In the genomic region with DNA sequence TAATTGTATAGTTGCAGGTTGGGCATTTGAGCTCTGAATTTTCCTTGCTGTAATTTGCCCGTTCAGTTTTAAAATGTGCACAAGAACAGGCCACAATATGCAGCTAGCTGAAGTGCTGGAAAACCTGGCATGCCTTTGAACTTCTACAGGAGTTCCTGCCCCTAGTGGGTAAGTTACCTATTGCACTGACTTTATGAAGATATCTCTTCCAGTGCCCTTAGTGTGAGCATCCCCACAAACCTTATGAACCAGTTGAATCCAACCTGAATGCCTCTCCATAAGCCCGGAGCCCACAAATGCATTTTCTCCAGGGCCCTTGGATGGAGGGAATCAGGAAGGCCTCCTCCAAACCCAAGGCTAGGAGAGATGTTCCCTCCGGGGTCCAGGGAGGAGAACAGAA, we compare ENCODE assay signal across 11 cellular contexts.
DNase-seq lines count a peak whose midpoint lies in the region; ATAC-seq, FAIRE-seq and TF ChIP-seq lines count a peak whose summit lies in the region.
"Had no signal": no experiment of that assay in that cellular context is flagged by ENCODE, and none has a peak within 500 bp of the region (broad histone marks: within the 10 kb centered on the region; RNA-seq: fewer than 3 reads in every experiment).

No MANE protein-coding gene starts in this region.

- no peaks in the 10 kb centered on the region for H3K27me3 Mint-ChIP-seq in T-helper 2 cell treated with Interferon-gamma antibody and Interleukin-4, amounts not matched to agents 5 μg/mL and 100 μg/mL, for 36 hours (ENCODE audit: low read depth)
- H3K27me3 Mint-ChIP-seq: activated naive CD4-positive, alpha-beta T cell treated with anti-CD3 and anti-CD28 coated beads, Interleukin-2, amount 50 U/mL, for 24 hours had no signal

- FAIRE-seq in RCC 7860 (lab: Jason Lieb, UNC): no peak

- DNase-seq in AG04449 (ENCODE audit: low read depth, low spot score) (no peak), GM20000 (ENCODE audit: low spot score) (no peak), RCC 7860 (ENCODE audit: low spot score) (peak; percentile 14), fibroblast of the aortic adventitia (ENCODE audit: low read depth) (peak; percentile 31), NCI-H1436 treated with DMSO at 0.1 percent for 48 hours (lab: John Stamatoyannopoulos, UW) (no peak)
- DNase-seq in T-helper 2 cell treated with Interferon-gamma antibody and Interleukin-4, amounts not matched to agents 5 μg/mL and 100 μg/mL, for 36 hours (ENCODE audit: low spot score): no peak
- DNase-seq in stimulated activated CD4-positive, alpha-beta T cell treated with anti-CD3 and anti-CD28 coated beads, Interleukin-4, amount 100 ng/mL, for 1 hour: no peak
- DNase-seq: MV-4-11; stimulated activated naive CD4-positive, alpha-beta T cell treated with Interleukin-2 at 50 U/mL for 16 hours had no signal

- POLR2A ChIA-PET in AG04449 (lab: Yijun Ruan, JAX): no interaction called here

- peaks cover 13% of the 10 kb centered on the region for H3K36me3 Mint-ChIP-seq in T-helper 2 cell treated with Interferon-gamma antibody and Interleukin-4, amounts not matched to agents 5 μg/mL and 100 μg/mL, for 36 hours (ENCODE audit: low read depth)

- H3K9me3 Mint-ChIP-seq in T-helper 2 cell treated with Interferon-gamma antibody and Interleukin-4, amounts not matched to agents 5 μg/mL and 100 μg/mL, for 36 hours: no peaks in the 10 kb centered on the region
- H3K9me3 Mint-ChIP-seq: activated naive CD4-positive, alpha-beta T cell treated with anti-CD3 and anti-CD28 coated beads, Interleukin-2, amount 50 U/mL, for 24 hours had no signal

- H3K4me3 ChIP-seq in AG04449 (ENCODE audit: low read depth, low read length) (no peak overlapping the region), fibroblast of the aortic adventitia (ENCODE audit: low read depth, low read length) (no peak overlapping the region)

- TF ChIP-seq CTCF in AG04449 (IDR thresholded peaks at IDR 0.05; ENCODE audit: insufficient read depth, low read length, missing control alignments) (peak; percentile 37), GM20000 (IDR thresholded peaks at IDR 0.05; ENCODE audit: extremely low read depth, missing control alignments) (peak; percentile 23), fibroblast of the aortic adventitia (IDR thresholded peaks at IDR 0.05; ENCODE audit: insufficient read depth, low read length) (peak; percentile 38)

- no peak overlapping the region for H3K27ac Mint-ChIP-seq in T-helper 2 cell treated with Interferon-gamma antibody and Interleukin-4, amounts not matched to agents 5 μg/mL and 100 μg/mL, for 36 hours
- H3K27ac Mint-ChIP-seq: activated naive CD4-positive, alpha-beta T cell treated with anti-CD3 and anti-CD28 coated beads, Interleukin-2, amount 50 U/mL, for 24 hours had no signal

- no peak for ATAC-seq in HG02973 (IDR thresholded peaks at IDR 0.05; ENCODE audit: unreplicated experiment)

- H3K4me1 Mint-ChIP-seq in T-helper 2 cell treated with Interferon-gamma antibody and Interleukin-4, amounts not matched to agents 5 μg/mL and 100 μg/mL, for 36 hours (ENCODE audit: low read depth): peaks cover 42% of the 10 kb centered on the region

- H3K4me3 Mint-ChIP-seq in T-helper 2 cell treated with Interferon-gamma antibody and Interleukin-4, amounts not matched to agents 5 μg/mL and 100 μg/mL, for 36 hours: no peak overlapping the region
- H3K4me3 Mint-ChIP-seq: activated naive CD4-positive, alpha-beta T cell treated with anti-CD3 and anti-CD28 coated beads, Interleukin-2, amount 50 U/mL, for 24 hours had no signal

- CTCF ChIA-PET in AG04449 (lab: Yijun Ruan, JAX): interaction anchor here (0.7 to 1.6 kb wide), 6 partner anchors 16 to 275 kb away, joined by 3 to 5 read pairs (median 3); no protein-coding TSS in a partner anchor

Comparison
In these comparisons a context has a peak if more than half of its experiments do, and no peak if none do; other contexts are left out.
1. DNase-seq: peak in RCC 7860 (single experiment) and fibroblast of the aortic adventitia (single experiment); none in AG04449 (single experiment), GM20000 (single experiment), T-helper 2 cell treated with Interferon-gamma antibody and Interleukin-4, amounts not matched to agents 5 μg/mL and 100 μg/mL, for 36 hours (single experiment), NCI-H1436 treated with DMSO at 0.1 percent for 48 hours (single experiment) and stimulated activated CD4-positive, alpha-beta T cell treated with anti-CD3 and anti-CD28 coated beads, Interleukin-4, amount 100 ng/mL, for 1 hour (single experiment).
2. Peak in every context shown above with its lines, with median percentiles within 50 percentile points of each other: CTCF ChIP-seq.